In the genomic region with DNA sequence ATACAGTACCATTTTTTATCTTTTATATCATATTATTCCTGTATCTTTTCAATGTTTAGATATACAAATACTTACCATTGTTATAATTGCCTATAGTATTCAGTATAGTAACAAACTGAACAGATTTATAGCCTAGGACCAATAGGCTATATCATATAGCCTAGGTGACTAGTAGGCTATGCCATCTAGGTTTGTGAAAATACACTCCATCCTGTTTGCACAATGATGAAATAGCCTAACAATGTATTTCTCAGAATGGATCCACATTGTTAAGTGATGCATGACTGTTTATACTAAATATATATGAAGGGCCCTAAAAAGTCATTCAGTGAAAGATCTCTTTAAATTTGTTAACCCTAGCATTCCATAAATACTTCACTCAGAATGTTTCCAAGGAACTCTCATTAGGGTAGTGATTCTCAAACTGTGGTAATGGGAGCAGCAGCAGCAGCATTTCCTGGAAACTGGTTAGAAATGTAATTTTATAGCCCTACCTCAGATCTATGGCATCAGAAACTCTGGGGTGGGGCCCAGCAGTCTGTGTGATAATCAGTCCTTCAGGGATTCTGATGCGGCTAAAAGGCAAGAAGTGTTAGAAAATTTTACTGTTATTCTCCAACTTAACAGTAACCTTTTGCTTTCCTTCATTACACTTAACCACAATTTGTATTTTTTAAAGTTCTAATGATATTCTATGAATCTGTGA, we compare ENCODE assay signal across 20 cellular contexts.
DNase-seq lines count a peak whose midpoint lies in the region; ATAC-seq, FAIRE-seq and TF ChIP-seq lines count a peak whose summit lies in the region.
"Had no signal": no experiment of that assay in that cellular context is flagged by ENCODE, and none has a peak within 500 bp of the region (broad histone marks: within the 10 kb centered on the region; RNA-seq: fewer than 3 reads in every experiment).

No MANE protein-coding gene starts in this region.

- H3F3A ChIP-seq in PC-9 (ENCODE audit: insufficient read depth, low read depth) = no peaks in the 10 kb centered on the region

- H3K36me3 ChIP-seq in PC-9 (ENCODE audit: low read depth) (0 out of 2 replicates have a peak, but pooled peaks cover under 1% of the 10 kb centered on the region), gastrocnemius medialis (no peaks in the 10 kb centered on the region)
- H3K36me3 ChIP-seq: spleen had no signal

- H3K9me3 ChIP-seq in PC-9 (ENCODE audit: insufficient read depth, low read depth) (0 out of 2 replicates have a peak, but pooled peaks cover 4% of the 10 kb centered on the region), gastrocnemius medialis (no peaks in the 10 kb centered on the region)
- H3K9me3 ChIP-seq: spleen had no signal

- no peaks in the 10 kb centered on the region for H3K79me2 ChIP-seq in PC-9 (ENCODE audit: low read depth)
- H3K79me2 ChIP-seq: parathyroid adenoma had no signal

- POLR2A ChIA-PET in PC-9 (lab: Charles Lee; ENCODE audit: unreplicated experiment) = no interaction called here

- BruUV-seq in PC-9 (replicated peaks; lab: Mats Ljungman, UMichigan) = no TSS peak

- no peak overlapping the region for H3K4me2 ChIP-seq in PC-9

- no peak for ATAC-seq in gastrocnemius medialis
- ATAC-seq in GM21423 (IDR thresholded peaks at IDR 0.05; ENCODE audit: unreplicated experiment) = no peak
- ATAC-seq: naive thymus-derived CD4-positive, alpha-beta T cell had no signal

- no peak overlapping the region for H2AFZ ChIP-seq in PC-9
- H2AFZ ChIP-seq: parathyroid adenoma had no signal

- in situ Hi-C loops in gastrocnemius medialis (cut with MboI; ENCODE audit: low sequenced_read_pairs in 4 of 4) = no loop called here

- H3K4me1 ChIP-seq in PC-9 (replicated peaks; ENCODE audit: insufficient read depth) (no peaks in the 10 kb centered on the region; the same call in 1 of the 2 replicates), gastrocnemius medialis (peaks cover 3 to 9% of the 10 kb centered on the region in 2 donors)
- H3K4me1 ChIP-seq: parathyroid adenoma, spleen had no signal

- intact Hi-C loops in PC-9 (cut with micrococcal nuclease; ENCODE audit: unreplicated experiment) = no loop called here
- intact Hi-C loops in gastrocnemius medialis (cut with DNase I; ENCODE audit: low total_unique reads) = no loop called here

- H4K20me1 ChIP-seq in PC-9 (ENCODE audit: insufficient read depth) = no peaks in the 10 kb centered on the region

- FAIRE-seq in GM19239 (lab: Jason Lieb, UNC) = peak; percentile 48

- TF ChIP-seq POLR2A in gastrocnemius medialis (IDR thresholded peaks at IDR 0.05) = no peak

- H3K9me2 ChIP-seq in PC-9 (ENCODE audit: insufficient read depth) = no peaks in the 10 kb centered on the region

- H3K4me3 ChIP-seq in PC-9 (no peak overlapping the region), gastrocnemius medialis (no peak overlapping the region)
- H3K4me3 ChIP-seq: spleen had no signal

- H3K27ac ChIP-seq in PC-9 (0 out of 2 replicates have a peak overlapping the region, but pooled peaks have one; percentile 23), epithelial cell of prostate (peak overlapping the region; percentile 53), gastrocnemius medialis (peak overlapping the region; percentile 20 to 76 (median 70))
- H3K27ac ChIP-seq: C4-2B, parathyroid adenoma, spleen had no signal

- CTCF ChIA-PET in PC-9 (lab: Charles Lee) = no interaction called here

- TF ChIP-seq CTCF in PC-9 (conservative IDR thresholded peaks at IDR 0.05) (no peak), gastrocnemius medialis (IDR thresholded peaks at IDR 0.05 in 4 of 5, conservative IDR thresholded peaks at IDR 0.05 in 1 of 5) (no peak)

- no peak for DNase-seq in GM19239 (ENCODE audit: insufficient read length, low spot score)
- DNase-seq in PC-9 = peak in 1 of 2 experiments; percentile 39
- DNase-seq in epithelial cell of prostate (ENCODE audit: low read depth, low spot score) = no peak
- DNase-seq in gastrocnemius medialis = no peak
- DNase-seq in NCI-H2107 treated with DMSO at 0.1 percent for 48 hours (lab: John Stamatoyannopoulos, UW; ENCODE audit: unreplicated experiment) = no peak
- DNase-seq in stimulated activated CD4-positive, alpha-beta T cell treated with anti-CD3 and anti-CD28 coated beads, Interleukin-4, amount 100 ng/mL, for 1 hour = no peak
- DNase-seq: activated CD4-positive, alpha-beta T cell treated with anti-CD3 and anti-CD28 coated beads for 48 hours; activated naive CD4-positive, alpha-beta T cell treated with anti-CD3 and anti-CD28 coated beads for 36 hours; DMS79; effector CD8-positive, alpha-beta T cell; Karpas-422; naive thymus-derived CD4-positive, alpha-beta T cell; NCI-H1436; NCI-H446; spleen; stimulated activated naive CD4-positive, alpha-beta T cell treated with Interleukin-2 at 50 U/mL for 16 hours; trophoblast cell had no signal

- no peaks in the 10 kb centered on the region for H3K27me3 ChIP-seq in PC-9 (ENCODE audit: insufficient read depth, low read depth)
- no peaks in the 10 kb centered on the region for H3K27me3 ChIP-seq in gastrocnemius medialis
- H3K27me3 ChIP-seq: spleen had no signal
